ENCODE assay signal across 1 cellular context in genomic region chr3:186108106-186108940, GRCh38.
TF ChIP-seq lines count a peak whose summit lies in the region.

No MANE protein-coding gene starts in this region.

TF ChIP-seq in HepG2, 621 proteins besides CTCF, POLR2A, EP300 and RAD21 (continued from another document):
- TF ChIP-seq ZNF281 (CRISPR knock-in tag; IDR thresholded peaks at IDR 0.05; ENCODE audit: borderline replicate concordance) (0 out of 2 replicates have a peak, but pooled peaks have one; percentile 9), SAP130 (CRISPR knock-in tag; IDR thresholded peaks at IDR 0.05; ENCODE audit: low read depth) (peak; percentile 19), ARID2 (CRISPR knock-in tag; IDR thresholded peaks at IDR 0.05; ENCODE audit: borderline replicate concordance) (0 out of 2 replicates have a peak, but pooled peaks have one; percentile 46), YEATS4 (CRISPR knock-in tag; IDR thresholded peaks at IDR 0.05; ENCODE audit: borderline replicate concordance) (no peak; the same call in 1 of the 2 replicates), HCFC1 (IDR thresholded peaks at IDR 0.05; ENCODE audit: low read depth, low read length) (no peak), ELF4 (CRISPR knock-in tag; IDR thresholded peaks at IDR 0.05; ENCODE audit: borderline replicate concordance) (no peak), MTA1 (CRISPR knock-in tag; IDR thresholded peaks at IDR 0.05; ENCODE audit: borderline replicate concordance) (0 out of 2 replicates have a peak, but pooled peaks have one; percentile 26), ZC3H4 (CRISPR knock-in tag; IDR thresholded peaks at IDR 0.05; ENCODE audit: borderline replicate concordance) (no peak), ZNF709 (CRISPR knock-in tag; IDR thresholded peaks at IDR 0.05) (0 out of 2 replicates have a peak, but pooled peaks have one; percentile 45), ZNF75D (CRISPR knock-in tag; IDR thresholded peaks at IDR 0.05; ENCODE audit: borderline replicate concordance) (peak; percentile 68; the same call in 1 of the 2 replicates), ZMAT3 (CRISPR knock-in tag; conservative IDR thresholded peaks at IDR 0.05) (no peak), ZNF563 (CRISPR knock-in tag; IDR thresholded peaks at IDR 0.05) (peak; percentile 68), ZNF446 (CRISPR knock-in tag; IDR thresholded peaks at IDR 0.05) (peak; percentile 72), ZNF687 (CRISPR knock-in tag; IDR thresholded peaks at IDR 0.05) (peak; percentile 32; the same call in 1 of the 2 replicates), ZSCAN29 (CRISPR knock-in tag; conservative IDR thresholded peaks at IDR 0.05) (no peak), ZNF891 (CRISPR knock-in tag; IDR thresholded peaks at IDR 0.05) (0 out of 2 replicates have a peak, but pooled peaks have one; percentile 11), SP140L (CRISPR knock-in tag; IDR thresholded peaks at IDR 0.05; ENCODE audit: borderline replicate concordance) (no peak), RBM39 (IDR thresholded peaks at IDR 0.05; ENCODE audit: low read depth, low read length, poor library complexity, severe bottlenecking) (no peak), RNF219 (CRISPR knock-in tag; IDR thresholded peaks at IDR 0.05) (no peak), MBNL3 (CRISPR knock-in tag; conservative IDR thresholded peaks at IDR 0.05) (no peak), REL (CRISPR knock-in tag; conservative IDR thresholded peaks at IDR 0.05) (0 out of 2 replicates have a peak, but pooled peaks have one; percentile 13), FOXA3 (CRISPR knock-in tag; IDR thresholded peaks at IDR 0.05) (no peak)
- TF ChIP-seq, protein P1, sequence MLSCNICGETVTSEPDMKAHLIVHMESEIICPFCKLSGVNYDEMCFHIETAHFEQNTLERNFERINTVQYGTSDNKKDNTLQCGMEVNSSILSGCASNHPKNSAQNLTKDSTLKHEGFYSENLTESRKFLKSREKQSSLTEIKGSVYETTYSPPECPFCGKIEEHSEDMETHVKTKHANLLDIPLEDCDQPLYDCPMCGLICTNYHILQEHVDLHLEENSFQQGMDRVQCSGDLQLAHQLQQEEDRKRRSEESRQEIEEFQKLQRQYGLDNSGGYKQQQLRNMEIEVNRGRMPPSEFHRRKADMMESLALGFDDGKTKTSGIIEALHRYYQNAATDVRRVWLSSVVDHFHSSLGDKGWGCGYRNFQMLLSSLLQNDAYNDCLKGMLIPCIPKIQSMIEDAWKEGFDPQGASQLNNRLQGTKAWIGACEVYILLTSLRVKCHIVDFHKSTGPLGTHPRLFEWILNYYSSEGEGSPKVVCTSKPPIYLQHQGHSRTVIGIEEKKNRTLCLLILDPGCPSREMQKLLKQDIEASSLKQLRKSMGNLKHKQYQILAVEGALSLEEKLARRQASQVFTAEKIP (CRISPR knock-in tag; IDR thresholded peaks at IDR 0.05; ENCODE audit: borderline replicate concordance) = no peak
- TF ChIP-seq, protein P2, sequence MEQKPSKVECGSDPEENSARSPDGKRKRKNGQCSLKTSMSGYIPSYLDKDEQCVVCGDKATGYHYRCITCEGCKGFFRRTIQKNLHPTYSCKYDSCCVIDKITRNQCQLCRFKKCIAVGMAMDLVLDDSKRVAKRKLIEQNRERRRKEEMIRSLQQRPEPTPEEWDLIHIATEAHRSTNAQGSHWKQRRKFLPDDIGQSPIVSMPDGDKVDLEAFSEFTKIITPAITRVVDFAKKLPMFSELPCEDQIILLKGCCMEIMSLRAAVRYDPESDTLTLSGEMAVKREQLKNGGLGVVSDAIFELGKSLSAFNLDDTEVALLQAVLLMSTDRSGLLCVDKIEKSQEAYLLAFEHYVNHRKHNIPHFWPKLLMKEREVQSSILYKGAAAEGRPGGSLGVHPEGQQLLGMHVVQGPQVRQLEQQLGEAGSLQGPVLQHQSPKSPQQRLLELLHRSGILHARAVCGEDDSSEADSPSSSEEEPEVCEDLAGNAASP (CRISPR knock-in tag; IDR thresholded peaks at IDR 0.05; ENCODE audit: borderline replicate concordance) = no peak
- TF ChIP-seq, protein P3, sequence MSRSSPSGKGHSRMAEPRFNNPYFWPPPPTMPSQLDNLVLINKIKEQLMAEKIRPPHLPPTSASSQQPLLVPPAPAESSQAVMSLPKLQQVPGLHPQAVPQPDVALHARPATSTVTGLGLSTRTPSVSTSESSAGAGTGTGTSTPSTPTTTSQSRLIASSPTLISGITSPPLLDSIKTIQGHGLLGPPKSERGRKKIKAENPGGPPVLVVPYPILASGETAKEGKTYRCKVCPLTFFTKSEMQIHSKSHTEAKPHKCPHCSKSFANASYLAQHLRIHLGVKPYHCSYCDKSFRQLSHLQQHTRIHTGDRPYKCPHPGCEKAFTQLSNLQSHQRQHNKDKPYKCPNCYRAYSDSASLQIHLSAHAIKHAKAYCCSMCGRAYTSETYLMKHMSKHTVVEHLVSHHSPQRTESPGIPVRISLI (CRISPR knock-in tag; IDR thresholded peaks at IDR 0.05; ENCODE audit: borderline replicate concordance) = no peak
- TF ChIP-seq, protein P4, sequence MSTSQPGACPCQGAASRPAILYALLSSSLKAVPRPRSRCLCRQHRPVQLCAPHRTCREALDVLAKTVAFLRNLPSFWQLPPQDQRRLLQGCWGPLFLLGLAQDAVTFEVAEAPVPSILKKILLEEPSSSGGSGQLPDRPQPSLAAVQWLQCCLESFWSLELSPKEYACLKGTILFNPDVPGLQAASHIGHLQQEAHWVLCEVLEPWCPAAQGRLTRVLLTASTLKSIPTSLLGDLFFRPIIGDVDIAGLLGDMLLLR (CRISPR knock-in tag; IDR thresholded peaks at IDR 0.05) = 0 out of 2 replicates have a peak, but pooled peaks have one; percentile 30
